23 cellular contexts compared by ENCODE assay signal in the genomic region with DNA sequence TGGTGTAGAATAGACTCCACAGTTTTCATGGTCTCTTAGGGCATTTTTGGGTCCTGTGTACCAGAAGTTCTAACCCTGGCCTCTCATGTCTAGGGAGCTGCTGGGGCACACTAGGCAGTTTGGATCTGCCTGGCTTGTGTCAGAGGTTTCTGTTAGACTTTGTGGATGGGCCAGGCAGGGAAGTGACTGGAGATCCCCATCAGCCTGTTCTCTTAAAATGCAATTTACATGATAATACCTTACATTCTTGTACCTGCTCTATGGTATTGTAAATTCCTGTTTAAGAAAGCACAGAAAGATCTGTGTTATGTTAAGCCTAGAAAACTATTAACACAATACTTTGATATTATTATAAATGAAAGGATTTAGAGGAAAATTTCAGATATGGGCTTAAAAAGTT.
DNase-seq lines count a peak whose midpoint lies in the region; ATAC-seq and TF ChIP-seq lines count a peak whose summit lies in the region.
"Had no signal": no experiment of that assay in that cellular context is flagged by ENCODE, and none has a peak within 500 bp of the region (broad histone marks: within the 10 kb centered on the region; RNA-seq: fewer than 3 reads in every experiment).

No MANE protein-coding gene starts in this region.

- CTCF ChIA-PET in T-cell (lab: Charles Lee) = no interaction called here

- DNase-seq in cardiac muscle cell (ENCODE audit: low read depth in 1 of 2, low spot score in 1 of 2) (peak in 1 of 2 donors; percentile 30), Right ventricle myocardium inferior (ENCODE audit: missing footprints) (no peak), endodermal cell (peak; percentile 68), mesenchymal stem cell (no peak), T-cell (no peak), left lung (no peak)
- DNase-seq in stimulated activated CD4-positive, alpha-beta T cell treated with anti-CD3 and anti-CD28 coated beads, Interleukin-4, amount 100 ng/mL, for 24 hours = no peak
- DNase-seq: CD4-positive, alpha-beta memory T cell; DMS79; GOT3; Kasumi-1; NCI-H1105; NCI-H1694 treated with DMSO at 0.1 percent for 48 hours; NCI-H2107; NCI-H2227 treated with DMSO at 0.1 percent for 48 hours; NCI-H524; SHP77 treated with DMSO at 0.1 percent for 48 hours had no signal

- H2BK5ac ChIP-seq in mesenchymal stem cell (ENCODE audit: low read depth, low read length, poor library complexity, severe bottlenecking) = no peak overlapping the region

- no peak overlapping the region for H3K14ac ChIP-seq in mesenchymal stem cell (ENCODE audit: low read length in 2 of 2)

- peaks cover 15% of the 10 kb centered on the region for H3K79me1 ChIP-seq in mesenchymal stem cell (replicated peaks; ENCODE audit: low read length, poor library complexity, severe bottlenecking)

- H3K4me3 Mint-ChIP-seq in endodermal cell (no peak overlapping the region), T-cell (no peak overlapping the region)
- H3K4me3 Mint-ChIP-seq: CD4-positive, alpha-beta memory T cell; IgD-negative memory B cell had no signal

- no peak overlapping the region for H4K8ac ChIP-seq in mesenchymal stem cell (ENCODE audit: low read length)

- H3K4me3 ChIP-seq in cardiac muscle cell (no peak overlapping the region), endodermal cell (ENCODE audit: low read length) (no peak overlapping the region), mesenchymal stem cell (ENCODE audit: insufficient read depth in 1 of 2, low read depth in 1 of 2, low read length in 2 of 2) (no peak overlapping the region), left lung (no peak overlapping the region)
- H3K4me3 ChIP-seq: GM12878 had no signal

- H2AFZ ChIP-seq in mesenchymal stem cell (ENCODE audit: low read depth, low read length) = no peak overlapping the region

- ATAC-seq in Right ventricle myocardium inferior = no peak
- no peak for ATAC-seq in T-cell (replicated peaks in 1 of 4)
- ATAC-seq in left lung = no peak
- no peak for ATAC-seq in HG03139 (IDR thresholded peaks at IDR 0.05; ENCODE audit: unreplicated experiment)
- ATAC-seq: SK-N-SH treated with all-trans-retinoic acid at 6 μM for 48 hours had no signal

- no peak overlapping the region for H3K4me2 ChIP-seq in mesenchymal stem cell (ENCODE audit: low read length, poor library complexity, severe bottlenecking)

- no peak overlapping the region for H4K91ac ChIP-seq in mesenchymal stem cell (ENCODE audit: low read length)

- TF ChIP-seq CTCF in cardiac muscle cell (IDR thresholded peaks at IDR 0.05; ENCODE audit: low read depth, low read length) (no peak), endodermal cell (conservative IDR thresholded peaks at IDR 0.05) (no peak), left lung (IDR thresholded peaks at IDR 0.05) (no peak)

- H3K27me3 ChIP-seq in cardiac muscle cell (no peaks in the 10 kb centered on the region), endodermal cell (ENCODE audit: control insufficient read depth, insufficient read depth, low read length, poor library complexity, severe bottlenecking) (no peaks in the 10 kb centered on the region), mesenchymal stem cell (ENCODE audit: control insufficient read depth in 1 of 2, insufficient read depth in 1 of 2, low read length in 2 of 2) (no peaks in the 10 kb centered on the region), left lung (no peaks in the 10 kb centered on the region)
- H3K27me3 ChIP-seq: BE2C had no signal

- H3K36me3 ChIP-seq in cardiac muscle cell = peaks cover 3% of the 10 kb centered on the region
- H3K36me3 ChIP-seq in endodermal cell (ENCODE audit: control insufficient read depth, insufficient read depth, low read length) = peaks cover 25% of the 10 kb centered on the region
- no peaks in the 10 kb centered on the region for H3K36me3 ChIP-seq in mesenchymal stem cell (ENCODE audit: control insufficient read depth in 1 of 2, insufficient read depth in 2 of 2, low read depth in 1 of 2, low read length in 2 of 2)
- no peaks in the 10 kb centered on the region for H3K36me3 ChIP-seq in left lung
- H3K36me3 ChIP-seq: BE2C had no signal

- no peak overlapping the region for H2BK12ac ChIP-seq in mesenchymal stem cell (ENCODE audit: low read length in 2 of 2)

- no peaks in the 10 kb centered on the region for H3K27me3 Mint-ChIP-seq in endodermal cell (ENCODE audit: insufficient read depth)
- H3K27me3 Mint-ChIP-seq in T-cell = no peaks in the 10 kb centered on the region
- H3K27me3 Mint-ChIP-seq: CD4-positive, alpha-beta memory T cell; IgD-negative memory B cell had no signal

- no peak overlapping the region for H3K9ac ChIP-seq in endodermal cell (ENCODE audit: extremely low read depth, low read length, poor library complexity, severe bottlenecking)
- no peak overlapping the region for H3K9ac ChIP-seq in mesenchymal stem cell (ENCODE audit: low read length)

- no peak overlapping the region for H2BK15ac ChIP-seq in mesenchymal stem cell (ENCODE audit: low read depth, poor library complexity, severe bottlenecking)

- H3K4me1 ChIP-seq in cardiac muscle cell (ENCODE audit: low read depth) (peaks cover 45% of the 10 kb centered on the region), endodermal cell (ENCODE audit: control insufficient read depth, insufficient read depth, low read length) (no peaks in the 10 kb centered on the region), mesenchymal stem cell (ENCODE audit: control insufficient read depth, insufficient read depth, low read depth, low read length) (peaks cover 5% of the 10 kb centered on the region), left lung (peaks cover 0 to under 1% of the 10 kb centered on the region in 2 donors)

- H3K23ac ChIP-seq in mesenchymal stem cell (ENCODE audit: low read length in 2 of 2) = no peak overlapping the region

- no peaks in the 10 kb centered on the region for H3K9me3 ChIP-seq in cardiac muscle cell (ENCODE audit: low read depth)
- H3K9me3 ChIP-seq in endodermal cell (ENCODE audit: control insufficient read depth, low read length) = no peaks in the 10 kb centered on the region
- H3K9me3 ChIP-seq in mesenchymal stem cell (ENCODE audit: control insufficient read depth, low read length) = no peaks in the 10 kb centered on the region
- H3K9me3 ChIP-seq in left lung = no peaks in the 10 kb centered on the region
- H3K9me3 ChIP-seq: BE2C had no signal

- H3K4me1 Mint-ChIP-seq in endodermal cell = peaks cover 30% of the 10 kb centered on the region
- no peaks in the 10 kb centered on the region for H3K4me1 Mint-ChIP-seq in T-cell
- H3K4me1 Mint-ChIP-seq: CD4-positive, alpha-beta memory T cell; IgD-negative memory B cell had no signal

- H2AK5ac ChIP-seq in mesenchymal stem cell (ENCODE audit: low read length, severe bottlenecking) = peak overlapping the region; percentile 22

- H3K27ac Mint-ChIP-seq in endodermal cell (peak overlapping the region; percentile 81), T-cell (no peak overlapping the region)
- H3K27ac Mint-ChIP-seq: CD4-positive, alpha-beta memory T cell; IgD-negative memory B cell had no signal

- no peak overlapping the region for H2BK120ac ChIP-seq in mesenchymal stem cell (ENCODE audit: low read depth, low read length)

- peak overlapping the region; percentile 47 for H3K27ac ChIP-seq in cardiac muscle cell
- no peak overlapping the region for H3K27ac ChIP-seq in endodermal cell (ENCODE audit: low read depth, low read length)
- H3K27ac ChIP-seq in mesenchymal stem cell (ENCODE audit: low read length, poor library complexity, severe bottlenecking) = no peak overlapping the region
- no peak overlapping the region for H3K27ac ChIP-seq in left lung
- H3K27ac ChIP-seq: 22Rv1 had no signal

- POLR2A ChIA-PET in T-cell (lab: Charles Lee) = no interaction called here

- intact Hi-C loops in Right ventricle myocardium inferior (cut with DNase I) = no loop called here
- intact Hi-C loops in left lung (cut with DNase I) = no loop called here

- H3K18ac ChIP-seq in mesenchymal stem cell (ENCODE audit: low read depth in 1 of 2, low read length in 2 of 2) = no peak overlapping the region

- H3K36me3 Mint-ChIP-seq in endodermal cell (ENCODE audit: low read depth) (peaks cover 31% of the 10 kb centered on the region), T-cell (no peaks in the 10 kb centered on the region)
- H3K36me3 Mint-ChIP-seq: CD4-positive, alpha-beta memory T cell had no signal

- H3K4ac ChIP-seq in mesenchymal stem cell (ENCODE audit: low read depth in 1 of 2, low read length in 2 of 2) = no peak overlapping the region

- H3K9me3 Mint-ChIP-seq in endodermal cell = peaks cover 2% of the 10 kb centered on the region
- peaks cover 0 to 4% (median 3%) of the 10 kb centered on the region in 3 donors for H3K9me3 Mint-ChIP-seq in T-cell
